31 cellular contexts compared by ENCODE assay signal in the genomic region with DNA sequence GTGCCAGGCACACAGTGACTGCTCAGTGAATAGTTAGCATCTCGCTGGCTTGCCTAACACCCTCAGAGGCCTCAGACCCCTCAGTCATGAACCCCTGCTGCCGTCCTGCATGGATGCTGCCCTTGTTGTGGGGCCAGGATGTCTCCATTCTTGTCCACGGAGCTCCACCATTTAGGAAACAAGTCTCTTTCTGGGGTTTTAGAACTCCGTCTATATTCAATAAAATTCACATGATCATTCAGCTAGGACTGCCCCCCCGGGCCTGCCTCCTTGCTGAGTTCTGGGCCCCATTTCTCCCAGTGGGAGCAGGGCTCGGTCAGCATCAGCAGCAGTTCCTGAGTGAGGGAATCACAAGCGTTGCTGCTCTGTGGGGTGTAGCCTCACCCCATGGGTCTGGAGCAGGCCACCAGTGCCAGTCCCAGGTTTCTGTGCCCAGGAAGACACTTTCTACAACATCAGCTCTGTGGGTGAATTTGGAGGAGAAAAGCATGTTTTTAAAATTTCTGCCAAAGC.
"Had no signal": no experiment of that assay in that cellular context is flagged by ENCODE, and none has a peak within 500 bp of the region (broad histone marks: within the 10 kb centered on the region; RNA-seq: fewer than 3 reads in every experiment).

No MANE protein-coding gene starts in this region.

- H3K27me3 Mint-ChIP-seq: activated CD4-positive, alpha-beta memory T cell treated with anti-CD3 and anti-CD28 coated beads for 36 hours; activated naive CD4-positive, alpha-beta T cell treated with anti-CD3 and anti-CD28 coated beads, Interleukin-2, amount 50 U/mL, for 24 hours; activated naive CD8-positive, alpha-beta T cell treated with anti-CD3 and anti-CD28 coated beads, Interleukin-2, amount 50 U/mL, for 24 hours; stimulated activated naive CD8-positive, alpha-beta T cell treated with anti-CD3 and anti-CD28 coated beads, Interleukin-15, amount 100 ng/mL, for 72 hours had no signal

- DNase-seq: activated CD4-positive, alpha-beta memory T cell treated with anti-CD3 and anti-CD28 coated beads for 36 hours; activated CD4-positive, alpha-beta T cell treated with anti-CD3 and anti-CD28 coated beads for 48 hours; activated naive CD8-positive, alpha-beta T cell treated with anti-CD3 and anti-CD28 coated beads, Interleukin-2, amount 50 U/mL, for 24 hours; activated T-cell treated with anti-CD3 and anti-CD28 coated beads, Interleukin-2, amount 50 U/mL, for 4 hours; central memory CD4-positive, alpha-beta T cell; foreskin fibroblast; hippocampal formation; immature natural killer cell; lower lobe of right lung; mesendoderm; mucosa of descending colon; pancreas; psoas muscle; stimulated activated CD4-positive, alpha-beta T cell treated with anti-CD3 and anti-CD28 coated beads, Interleukin-1b, Interleukin-23, amount 100 ng/mL, for 48 hours; stimulated activated CD4-positive, alpha-beta T cell treated with anti-CD3 and anti-CD28 coated beads, Interleukin-4, amount 100 ng/mL, for 4 hours; stimulated activated CD8-positive, alpha-beta memory T cell treated with anti-CD3 and anti-CD28 coated beads, Interleukin-4, amount 100 ng/mL, for 48 hours; stimulated activated naive CD8-positive, alpha-beta T cell treated with anti-CD3 and anti-CD28 coated beads, Interleukin-15, amount 100 ng/mL, for 72 hours; SW 1271; T1000; tibial artery; WERI-Rb-1 had no signal

- ATAC-seq: activated CD4-positive, CD25-positive, alpha-beta regulatory T cell treated with anti-CD3 and anti-CD28 coated beads, Interleukin-2, amount 50 U/mL, for 24 hours; activated naive CD8-positive, alpha-beta T cell treated with anti-CD3 and anti-CD28 coated beads, Interleukin-2, amount 50 U/mL, for 24 hours; activated T-cell treated with anti-CD3 and anti-CD28 coated beads, Interleukin-2, amount 50 U/mL, for 4 hours; esophagus mucosa; left lobe of liver; lower lobe of right lung; mucosa of descending colon; natural killer cell treated with Interleukin-12 subunit alpha and Interleukin-12 subunit beta and Interleukin-15 and Interleukin-18, amount 100 ng/mL, for 72 hours; pancreas; psoas muscle; stimulated activated memory B cell treated with anti-CD40 and anti-IgM and Interleukin-4, amounts not matched to agents 10 μg/mL and 1 μg/mL and 100 μg/mL, for 72 hours; stimulated activated naive CD8-positive, alpha-beta T cell treated with anti-CD3 and anti-CD28 coated beads, Interleukin-15, amount 100 ng/mL, for 72 hours had no signal

- H3K4me3 Mint-ChIP-seq: activated CD4-positive, alpha-beta memory T cell treated with anti-CD3 and anti-CD28 coated beads for 36 hours; activated naive CD4-positive, alpha-beta T cell treated with anti-CD3 and anti-CD28 coated beads, Interleukin-2, amount 50 U/mL, for 24 hours; activated naive CD8-positive, alpha-beta T cell treated with anti-CD3 and anti-CD28 coated beads, Interleukin-2, amount 50 U/mL, for 24 hours; activated T-cell treated with anti-CD3 and anti-CD28 coated beads, Interleukin-2, amount 50 U/mL, for 4 hours; immature natural killer cell; natural killer cell treated with Interleukin-12 subunit alpha and Interleukin-12 subunit beta and Interleukin-15 and Interleukin-18, amount 100 ng/mL, for 72 hours; stimulated activated memory B cell treated with anti-CD40 and anti-IgM and Interleukin-4, amounts not matched to agents 10 μg/mL and 1 μg/mL and 100 μg/mL, for 72 hours; stimulated activated naive CD8-positive, alpha-beta T cell treated with anti-CD3 and anti-CD28 coated beads, Interleukin-15, amount 100 ng/mL, for 72 hours; T-helper 1 cell treated with Interleukin-12 subunit alpha and Interleukin-12 subunit beta and Interleukin-4 antibody, amounts not matched to agents 30 μg/mL and 1 μg/mL, for 36 hours had no signal

- H3K4me1 Mint-ChIP-seq: stimulated activated memory B cell treated with anti-CD40 and anti-IgM and Interleukin-4, amounts not matched to agents 10 μg/mL and 1 μg/mL and 100 μg/mL, for 72 hours had no signal

- H3K9me3 ChIP-seq: lower lobe of right lung, mucosa of descending colon, pancreas, psoas muscle, tibial artery had no signal

- H3K27ac Mint-ChIP-seq: activated CD4-positive, alpha-beta memory T cell treated with anti-CD3 and anti-CD28 coated beads for 36 hours; activated naive CD4-positive, alpha-beta T cell treated with anti-CD3 and anti-CD28 coated beads, Interleukin-2, amount 50 U/mL, for 24 hours; activated naive CD8-positive, alpha-beta T cell treated with anti-CD3 and anti-CD28 coated beads, Interleukin-2, amount 50 U/mL, for 24 hours; activated T-helper 2 cell treated with anti-CD3 and anti-CD28 coated beads, Interferon-gamma antibody, Interleukin-2, Interleukin-4, amounts not matched to agents 10 μg/mL and 5 μg/mL and 100 μg/mL, durations not matched to agents 14 hours and 24 hours and 36 hours; immature natural killer cell; natural killer cell treated with Interleukin-12 subunit alpha and Interleukin-12 subunit beta and Interleukin-15 and Interleukin-18, amount 100 ng/mL, for 72 hours; stimulated activated memory B cell treated with anti-CD40 and anti-IgM and Interleukin-4, amounts not matched to agents 10 μg/mL and 1 μg/mL and 100 μg/mL, for 72 hours; stimulated activated naive CD8-positive, alpha-beta T cell treated with anti-CD3 and anti-CD28 coated beads, Interleukin-15, amount 100 ng/mL, for 72 hours; T-helper 1 cell treated with Interleukin-12 subunit alpha and Interleukin-12 subunit beta and Interleukin-4 antibody, amounts not matched to agents 30 μg/mL and 1 μg/mL, for 36 hours had no signal

- H3K4me3 ChIP-seq: coronary artery, lower lobe of right lung, mucosa of descending colon, pancreas, psoas muscle, smooth muscle cell, tibial artery had no signal

- H3K4me1 ChIP-seq: psoas muscle, tibial artery had no signal

- H3K36me3 Mint-ChIP-seq: activated CD4-positive, alpha-beta memory T cell treated with anti-CD3 and anti-CD28 coated beads for 36 hours; activated naive CD4-positive, alpha-beta T cell treated with anti-CD3 and anti-CD28 coated beads, Interleukin-2, amount 50 U/mL, for 24 hours; natural killer cell treated with Interleukin-12 subunit alpha and Interleukin-12 subunit beta and Interleukin-15 and Interleukin-18, amount 100 ng/mL, for 72 hours; stimulated activated memory B cell treated with anti-CD40 and anti-IgM and Interleukin-4, amounts not matched to agents 10 μg/mL and 1 μg/mL and 100 μg/mL, for 72 hours had no signal

- H3K9me3 Mint-ChIP-seq: activated CD4-positive, alpha-beta memory T cell treated with anti-CD3 and anti-CD28 coated beads for 36 hours; activated naive CD4-positive, alpha-beta T cell treated with anti-CD3 and anti-CD28 coated beads, Interleukin-2, amount 50 U/mL, for 24 hours; activated naive CD8-positive, alpha-beta T cell treated with anti-CD3 and anti-CD28 coated beads, Interleukin-2, amount 50 U/mL, for 24 hours; activated T-cell treated with anti-CD3 and anti-CD28 coated beads, Interleukin-2, amount 50 U/mL, for 4 hours; activated T-helper 2 cell treated with anti-CD3 and anti-CD28 coated beads, Interferon-gamma antibody, Interleukin-2, Interleukin-4, amounts not matched to agents 10 μg/mL and 5 μg/mL and 100 μg/mL, durations not matched to agents 14 hours and 24 hours and 36 hours; immature natural killer cell; natural killer cell treated with Interleukin-12 subunit alpha and Interleukin-12 subunit beta and Interleukin-15 and Interleukin-18, amount 100 ng/mL, for 72 hours; stimulated activated memory B cell treated with anti-CD40 and anti-IgM and Interleukin-4, amounts not matched to agents 10 μg/mL and 1 μg/mL and 100 μg/mL, for 72 hours; stimulated activated naive CD8-positive, alpha-beta T cell treated with anti-CD3 and anti-CD28 coated beads, Interleukin-15, amount 100 ng/mL, for 72 hours; T-helper 1 cell treated with Interleukin-12 subunit alpha and Interleukin-12 subunit beta and Interleukin-4 antibody, amounts not matched to agents 30 μg/mL and 1 μg/mL, for 36 hours had no signal

- FAIRE-seq: pancreas had no signal

- H3K27ac ChIP-seq: coronary artery, lower lobe of right lung, pancreas, psoas muscle, tibial artery, WERI-Rb-1 had no signal

- H3K27me3 ChIP-seq: pancreas, tibial artery had no signal

- H3K36me3 ChIP-seq: lower lobe of right lung, pancreas, tibial artery, WERI-Rb-1 had no signal

- H3K4me2 ChIP-seq: smooth muscle cell had no signal
